ENCODE assay signal across 1 cellular context in the genomic region with DNA sequence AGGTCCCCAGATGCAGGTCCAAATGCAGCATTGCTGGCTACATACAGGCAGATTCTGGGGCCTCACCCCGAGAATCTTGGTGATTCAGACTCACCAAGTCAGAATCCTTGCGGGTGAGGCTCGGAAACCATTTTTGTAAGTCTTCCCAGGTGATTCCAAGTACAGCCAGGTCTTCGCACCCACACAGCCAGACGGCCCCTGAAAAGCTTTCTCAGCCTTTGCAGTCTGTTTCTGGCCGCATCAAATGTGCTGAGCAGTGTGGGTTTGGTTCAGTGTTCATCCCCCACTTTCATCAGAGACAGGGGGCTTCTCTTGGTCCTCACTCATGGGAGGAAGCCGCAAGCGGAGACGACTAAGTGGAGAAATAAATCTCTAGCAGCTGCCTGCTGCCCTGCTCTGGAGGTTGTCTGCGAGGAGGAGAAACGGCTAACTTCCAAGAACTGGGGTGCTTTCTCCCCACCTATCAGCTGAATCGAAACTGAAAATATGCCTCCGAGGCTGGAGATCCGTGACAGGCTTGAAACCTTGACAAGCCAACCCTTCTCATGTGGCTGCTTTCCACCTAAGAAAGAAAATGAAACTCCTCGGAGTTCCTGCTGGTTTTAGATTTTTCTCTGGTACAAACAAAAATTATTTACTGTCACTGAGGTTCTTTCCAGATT.
TF ChIP-seq lines count a peak whose summit lies in the region.

No MANE protein-coding gene starts in this region.

TF ChIP-seq in H1, 55 proteins besides CTCF, POLR2A, EP300 and RAD21 (continued from another document):
- TF ChIP-seq JUN (IDR thresholded peaks at IDR 0.05; ENCODE audit: low read depth, low read length) (no peak), ATF3 (IDR thresholded peaks at IDR 0.05; ENCODE audit: insufficient read depth, low read depth, low read length) (no peak), POLR2AphosphoS5 (IDR thresholded peaks at IDR 0.05; ENCODE audit: low read depth, low read length) (no peak), RNF2 (IDR thresholded peaks at IDR 0.05; ENCODE audit: borderline replicate concordance, low read depth, low read length, missing control alignments, poor library complexity, severe bottlenecking) (no peak), KDM4A (IDR thresholded peaks at IDR 0.05; ENCODE audit: low read depth, low read length, severe bottlenecking) (no peak), BCL11A (IDR thresholded peaks at IDR 0.05; ENCODE audit: low read depth in 2 of 2, low read length in 2 of 2) (no peak), TAF1 (IDR thresholded peaks at IDR 0.05; ENCODE audit: low read depth, low read length) (no peak), YY1 (IDR thresholded peaks at IDR 0.05; ENCODE audit: low read depth, low read length) (no peak), SP4 (IDR thresholded peaks at IDR 0.05; ENCODE audit: low read length) (no peak), RFX5 (IDR thresholded peaks at IDR 0.05; ENCODE audit: borderline replicate concordance, low read depth, low read length) (no peak), KDM1A (IDR thresholded peaks at IDR 0.05; ENCODE audit: borderline replicate concordance, low read length) (no peak)
